ENCODE assay signal across 28 cellular contexts in the genomic region with DNA sequence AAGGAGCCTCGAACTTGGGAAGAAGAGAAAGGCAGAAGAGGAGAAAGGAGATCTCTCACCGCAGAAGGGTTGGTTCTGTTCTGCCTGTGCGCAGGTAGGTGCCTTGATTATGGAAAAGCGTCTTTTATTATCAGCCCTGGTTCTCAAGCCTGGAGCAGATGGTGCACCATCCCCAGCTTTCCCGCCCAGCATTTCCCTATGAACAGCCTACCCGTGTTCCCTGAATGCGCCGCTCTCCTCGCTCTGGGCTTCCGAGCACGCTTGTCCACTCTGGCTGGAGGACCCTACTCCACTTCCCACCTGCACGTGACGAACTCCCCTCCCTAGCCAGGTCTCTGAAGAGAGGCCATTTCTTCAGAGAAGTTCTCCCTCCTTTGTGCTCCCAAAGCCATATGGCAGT. TPM values are rescaled to one million over a fixed set of nuclear protein-coding genes. Genes with fewer than 3 reads are reported as not detected.
"Had no signal": no experiment of that assay in that cellular context is flagged by ENCODE, and none has a peak within 500 bp of the region (broad histone marks: within the 10 kb centered on the region; RNA-seq: fewer than 3 reads in every experiment).

No MANE protein-coding gene starts in this region.

- H3K4me3 ChIP-seq: gastrocnemius medialis, hepatocyte, ovary, prostate gland, skin epidermis, testis, transverse colon had no signal

- H3K27me3 Mint-ChIP-seq: activated T-cell treated with anti-CD3 and anti-CD28 coated beads, Interleukin-2, amount 50 U/mL, for 24 hours; activated T-helper 17 cell treated with anti-CD3 and anti-CD28 coated beads, Interleukin-2, amount 50 U/mL, for 72 hours; effector memory CD8-positive, alpha-beta T cell had no signal

- H3K27ac ChIP-seq: gastrocnemius medialis, hepatocyte, ovary, prostate gland, skin epidermis, testis, transverse colon had no signal

- H3K4me2 ChIP-seq: hepatocyte had no signal

- H3K27me3 ChIP-seq: gastrocnemius medialis, hepatocyte, ovary, testis, transverse colon had no signal

- H3K9me3 Mint-ChIP-seq: activated T-cell treated with anti-CD3 and anti-CD28 coated beads, Interleukin-2, amount 50 U/mL, for 24 hours; activated T-helper 17 cell treated with anti-CD3 and anti-CD28 coated beads, Interleukin-2, amount 50 U/mL, for 72 hours; effector memory CD8-positive, alpha-beta T cell had no signal

- H3K4me3 Mint-ChIP-seq: activated T-cell treated with anti-CD3 and anti-CD28 coated beads, Interleukin-2, amount 50 U/mL, for 24 hours; activated T-helper 17 cell treated with anti-CD3 and anti-CD28 coated beads, Interleukin-2, amount 50 U/mL, for 72 hours; effector memory CD8-positive, alpha-beta T cell; naive B cell had no signal

- ATAC-seq: activated naive CD4-positive, alpha-beta T cell treated with anti-CD3 and anti-CD28 coated beads, Interleukin-2, amount 50 U/mL, for 72 hours; activated T-helper 17 cell treated with anti-CD3 and anti-CD28 coated beads, Interleukin-2, amount 50 U/mL, for 72 hours; effector memory CD8-positive, alpha-beta T cell; gastrocnemius medialis; left cardiac atrium; left ventricle myocardium superior; sciatic nerve; stimulated activated naive CD8-positive, alpha-beta T cell treated with anti-CD3 and anti-CD28 coated beads, Interleukin-15, Interleukin-2, amounts not matched to agents 100 U/mL and 50 U/mL, for 24 hours had no signal

- H3K79me2 ChIP-seq: hepatocyte had no signal

- DNase-seq: activated CD4-positive, alpha-beta T cell treated with anti-CD3 and anti-CD28 coated beads for 1 hour; activated CD4-positive, alpha-beta T cell treated with anti-CD3 and anti-CD28 coated beads, Interleukin-2, amount 50 U/mL, for 48 hours; activated CD8-positive, alpha-beta memory T cell treated with anti-CD3 and anti-CD28 coated beads, Interleukin-2, amount 50 U/mL, for 48 hours; activated T-cell treated with anti-CD3 and anti-CD28 coated beads, Interleukin-2, amount 50 U/mL, for 24 hours; cortex of kidney; effector memory CD8-positive, alpha-beta T cell; erythroblast; gastrocnemius medialis; islet precursor cell; left cardiac atrium; left ventricle myocardium superior; naive B cell; ovary; retina; stimulated activated CD4-positive, alpha-beta T cell treated with anti-CD3 and anti-CD28 coated beads, Interleukin-12 subunit alpha, Interleukin-12 subunit beta, amount 100 ng/mL, for 4 hours; stimulated activated CD4-positive, alpha-beta T cell treated with anti-CD3 and anti-CD28 coated beads, Interleukin-4, amount 100 ng/mL, for 1 hour; stimulated activated naive CD8-positive, alpha-beta T cell treated with anti-CD3 and anti-CD28 coated beads, Interleukin-15, Interleukin-2, amounts not matched to agents 100 U/mL and 50 U/mL, for 24 hours; T-helper 1 cell; T-helper 9 cell; testis; transverse colon had no signal

- H3K9me3 ChIP-seq: gastrocnemius medialis, ovary, prostate gland, testis, transverse colon had no signal

- H3K36me3 ChIP-seq: gastrocnemius medialis, ovary, prostate gland, transverse colon had no signal

- H2AFZ ChIP-seq: hepatocyte had no signal

- H3K36me3 Mint-ChIP-seq: naive B cell had no signal

- H3K4me1 Mint-ChIP-seq: naive B cell had no signal

- H3K27ac Mint-ChIP-seq: activated naive CD4-positive, alpha-beta T cell treated with anti-CD3 and anti-CD28 coated beads, Interleukin-2, amount 50 U/mL, for 72 hours; activated T-cell treated with anti-CD3 and anti-CD28 coated beads, Interleukin-2, amount 50 U/mL, for 24 hours; activated T-helper 17 cell treated with anti-CD3 and anti-CD28 coated beads, Interleukin-2, amount 50 U/mL, for 72 hours had no signal

- H3K4me1 ChIP-seq: prostate gland had no signal

RNA-seq across cellular contexts. Expression of a gene that starts 15.2 kb away (rescaled TPM):
- total RNA-seq: lung microvascular endothelial cell had no signal
